In the genomic region with DNA sequence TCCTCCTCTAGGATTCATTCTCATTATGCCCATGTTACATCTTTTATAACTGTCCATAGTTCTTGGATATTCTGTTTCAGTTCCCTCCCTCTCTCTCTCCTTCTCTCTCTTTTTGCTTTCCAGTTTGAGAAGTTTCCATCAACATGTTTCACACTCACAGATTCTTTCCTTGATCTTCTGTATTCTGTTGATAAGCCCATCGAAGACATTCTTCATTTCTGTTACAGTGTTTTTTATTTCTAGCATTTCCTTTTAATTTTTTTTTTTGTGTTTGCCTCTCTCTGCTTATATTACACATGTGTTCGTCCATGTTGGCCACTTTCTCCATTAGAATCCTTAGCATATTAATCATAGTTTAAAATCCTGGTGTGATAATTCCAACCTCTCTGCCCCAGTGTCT, we compare ENCODE assay signal across 35 cellular contexts.
"Had no signal": no experiment of that assay in that cellular context is flagged by ENCODE, and none has a peak within 500 bp of the region (broad histone marks: within the 10 kb centered on the region; RNA-seq: fewer than 3 reads in every experiment).

No MANE protein-coding gene starts in this region.

- DNase-seq: Karpas-422, Kasumi-1, MG63, MM.1S, MV-4-11, NCI-H1048, NCI-H1092, NCI-H1092 treated with DMSO at 0.1 percent for 48 hours, NCI-H1105, NCI-H1105 treated with DMSO at 0.1 percent for 48 hours, NCI-H1417, NCI-H1417 treated with DMSO at 0.1 percent for 48 hours, NCI-H1436, NCI-H1436 treated with DMSO at 0.1 percent for 48 hours, NCI-H146, NCI-H1694, NCI-H1694 treated with DMSO at 0.1 percent for 48 hours, NCI-H187, NCI-H187 treated with DMSO at 0.1 percent for 48 hours, NCI-H1930, NCI-H2029, NCI-H2029 treated with DMSO at 0.1 percent for 48 hours, NCI-H2081, NCI-H2081 treated with DMSO at 0.1 percent for 48 hours, NCI-H2107, NCI-H2171, NCI-H2171 treated with DMSO at 0.1 percent for 48 hours, NCI-H2227 treated with DMSO at 0.1 percent for 48 hours, NCI-H226, NCI-H345, NCI-H446, NCI-H446 treated with DMSO at 0.1 percent for 48 hours, NCI-H510A, NCI-H510A treated with DMSO at 0.1 percent for 48 hours, NCI-H524 had no signal

- H3K4me3 ChIP-seq: MG63 had no signal

- H3K36me3 ChIP-seq: MG63 had no signal
